In genomic region chr3:192413461-192413860, GRCh38 we compare ENCODE assay signal across 26 cellular contexts.
A peak's percentile ranks its signal among the peaks of the same experiment; 100 is the strongest.
DNase-seq lines count a peak whose midpoint lies in the region; ATAC-seq and TF ChIP-seq lines count a peak whose summit lies in the region.
"Had no signal": no experiment of that assay in that cellular context is flagged by ENCODE, and none has a peak within 500 bp of the region (broad histone marks: within the 10 kb centered on the region; RNA-seq: fewer than 3 reads in every experiment).

No MANE protein-coding gene starts in this region.

- H3K9me2 ChIP-seq in PC-3 (replicated peaks; ENCODE audit: low read length) = no peaks in the 10 kb centered on the region

- no peak for TF ChIP-seq POLR2A in transverse colon (IDR thresholded peaks at IDR 0.05)

- POLR2A ChIA-PET in PC-3 (lab: Charles Lee; ENCODE audit: unreplicated experiment) = no interaction called here

- TF ChIP-seq EP300 in transverse colon (IDR thresholded peaks at IDR 0.05; ENCODE audit: low read depth) = no peak

- no peak overlapping the region for H3K4me2 ChIP-seq in PC-3 (ENCODE audit: low read length)

- intact Hi-C loops in PC-3 (cut with micrococcal nuclease) (no loop called here), transverse colon (cut with DNase I; ENCODE audit: low total_unique reads) (no loop called here)

- DNase-seq in Caki2 (ENCODE audit: low read depth) (peak; percentile 31), PC-3 (no peak), epithelial cell of esophagus (ENCODE audit: low read depth) (peak; percentile 29), kidney glomerular epithelial cell (lab: John Stamatoyannopoulos, UW) (peak; percentile 51), AML-193 (lab: John Stamatoyannopoulos, UW) (no peak), transverse colon (no peak), H7 (no peak)
- DNase-seq: C1 segment of cervical spinal cord; CD4-positive, alpha-beta memory T cell; COR-L47; DMS79 treated with DMSO at 0.1 percent for 48 hours; GF-D8; IMR-90; KG1; NCI-H1092; NCI-H1417 treated with DMSO at 0.1 percent for 48 hours; NCI-H1694 treated with DMSO at 0.1 percent for 48 hours; NCI-H2081 treated with DMSO at 0.1 percent for 48 hours; NCI-H2171; NCI-H226; NCI-H510A; NCI-H69; Peyer's patch; SIG-M5 had no signal

- no peaks in the 10 kb centered on the region for H3F3A ChIP-seq in PC-3 (ENCODE audit: low read length, unreplicated experiment)

- H3K36me3 ChIP-seq in PC-3 (ENCODE audit: low read depth, low read length) (no peaks in the 10 kb centered on the region), transverse colon (no peaks in the 10 kb centered on the region), H7 (replicated peaks; ENCODE audit: control insufficient read depth, insufficient read depth, low read length) (no peaks in the 10 kb centered on the region)
- H3K36me3 ChIP-seq: Peyer's patch had no signal

- WGBS in transverse colon (ENCODE audit: low coverage in 1 of 2), 2 donors = 67 to 71% methylated on average over 2 of the region's 2 CpGs

- H3K27me3 ChIP-seq in PC-3 (ENCODE audit: low read length) (peaks cover 40% of the 10 kb centered on the region), transverse colon (peaks cover 38% of the 10 kb centered on the region), H7 (ENCODE audit: control insufficient read depth, insufficient read depth, low read length) (peaks cover 40% of the 10 kb centered on the region; the same call in 1 of the 2 replicates)

- no peak overlapping the region for H3K4me3 ChIP-seq in PC-3 (ENCODE audit: low read length)
- H3K4me3 ChIP-seq in epithelial cell of esophagus (ENCODE audit: low read length) = no peak overlapping the region
- no peak overlapping the region for H3K4me3 ChIP-seq in transverse colon
- no peak overlapping the region for H3K4me3 ChIP-seq in H7 (ENCODE audit: insufficient read depth, low read depth, low read length)
- H3K4me3 ChIP-seq: Peyer's patch, SK-N-MC had no signal

- H2AFZ ChIP-seq in PC-3 (ENCODE audit: low read length) = no peak overlapping the region

- no peaks in the 10 kb centered on the region for H3K9me3 ChIP-seq in PC-3 (ENCODE audit: low read length)
- no peaks in the 10 kb centered on the region for H3K9me3 ChIP-seq in transverse colon
- H3K9me3 ChIP-seq: Peyer's patch had no signal

- in situ Hi-C loops in Caki2 (cut with HindIII; ENCODE audit: low pct_unique_long_range_greater_than_20kb, low sequenced_read_pairs) = no loop called here
- in situ Hi-C loops in transverse colon (cut with MboI; ENCODE audit: low pct_ligation_motif_present in 1 of 4, low pct_unique_long_range_greater_than_20kb in 1 of 4, low sequenced_read_pairs in 3 of 4) = no loop called here

- H3K79me2 ChIP-seq in PC-3 (ENCODE audit: low read length) = no peaks in the 10 kb centered on the region

- ATAC-seq in PC-3 = peak; percentile 16; the same call in 1 of the 2 replicates
- ATAC-seq: HCT116 had no signal

- TF ChIP-seq CTCF in PC-3 (conservative IDR thresholded peaks at IDR 0.05; ENCODE audit: low read depth, low read length) = no peak
- no peak for TF ChIP-seq CTCF in epithelial cell of esophagus (IDR thresholded peaks at IDR 0.05; ENCODE audit: insufficient read depth, low read depth, low read length, missing control alignments)
- TF ChIP-seq CTCF in transverse colon (IDR thresholded peaks at IDR 0.05) = no peak

- H3K27ac ChIP-seq in PC-3 (ENCODE audit: low read length) = no peak overlapping the region
- no peak overlapping the region for H3K27ac ChIP-seq in transverse colon
- H3K27ac ChIP-seq: Peyer's patch, SK-N-MC had no signal

- H4K20me1 ChIP-seq in PC-3 (ENCODE audit: low read length) = no peaks in the 10 kb centered on the region

- H3K4me1 ChIP-seq in PC-3 (ENCODE audit: insufficient read depth, low read length) (no peaks in the 10 kb centered on the region), transverse colon (peaks cover 0 to 10% (median 2%) of the 10 kb centered on the region in 4 donors)

- no peak overlapping the region for H3K9ac ChIP-seq in PC-3 (ENCODE audit: low read length)

- no TSS peak for BruUV-seq in PC-3 (replicated peaks; lab: Mats Ljungman, UMichigan)

- CTCF ChIA-PET in PC-3 (lab: Charles Lee) = no interaction called here

Comparison
In these comparisons a context has a peak if more than half of its experiments do, and no peak if none do; other contexts are left out.
1. DNase-seq: peak in Caki2 (single experiment), epithelial cell of esophagus (single experiment) and kidney glomerular epithelial cell (single experiment); none in PC-3 (single experiment), AML-193 (0 of 2), transverse colon (single experiment) and H7 (single experiment).